14 cellular contexts compared by ENCODE assay signal in genomic region chr1:63698001-63698838, GRCh38.
DNase-seq lines count a peak whose midpoint lies in the region; ATAC-seq and TF ChIP-seq lines count a peak whose summit lies in the region.
"Had no signal": no experiment of that assay in that cellular context is flagged by ENCODE, and none has a peak within 500 bp of the region (broad histone marks: within the 10 kb centered on the region; RNA-seq: fewer than 3 reads in every experiment).

No MANE protein-coding gene starts in this region.

- TF ChIP-seq POLR2A in sigmoid colon (IDR thresholded peaks at IDR 0.05), result no peak

- H3K27me3 Mint-ChIP-seq in WTC11 (ENCODE audit: low read depth), result no peaks in the 10 kb centered on the region

- H3K27ac ChIP-seq in colonic mucosa (no peak overlapping the region), sigmoid colon (peak overlapping the region; percentile 51 to 85 (median 80))

- DNase-seq in Ammon's horn (ENCODE audit: low spot score), result peak; percentile 18
- DNase-seq in colonic mucosa, result peak; percentile 41
- DNase-seq in kidney tubule cell (ENCODE audit: low spot score), result peak; percentile 35
- peak; percentile 89 for DNase-seq in sigmoid colon
- no peak for DNase-seq in T-helper 2 cell
- no peak for DNase-seq in UCSD-AML1 (lab: John Stamatoyannopoulos, UW; ENCODE audit: unreplicated experiment)
- DNase-seq in WTC11 (ENCODE audit: low spot score), result no peak
- DNase-seq: activated CD4-positive, alpha-beta T cell treated with anti-CD3 and anti-CD28 coated beads, Interleukin-2, amount 50 U/mL, for 1 hour; activated gamma-delta T cell; DND-41; mesendoderm; NCI-H524; stimulated activated CD8-positive, alpha-beta memory T cell treated with anti-CD3 and anti-CD28 coated beads, Interleukin-4, amount 100 ng/mL, for 48 hours had no signal

- ATAC-seq in WTC11 (no peak), GM18519 (IDR thresholded peaks at IDR 0.05; ENCODE audit: low FRiP score, unreplicated experiment) (no peak)

- no peaks in the 10 kb centered on the region for H3K36me3 Mint-ChIP-seq in WTC11

- CTCF ChIA-PET in WTC11 (lab: Charles Lee), result no interaction called here

- intact Hi-C loops in colonic mucosa (cut with DNase I), result loop anchor here (10.0 kb wide), 2 partner anchors 77 to 217 kb away; partner anchors contain the start of gene ROR1
- intact Hi-C loops in sigmoid colon (cut with DNase I), result loop anchor here (5.0 kb wide), 3 partner anchors 174 to 344 kb away; no protein-coding TSS in a partner anchor

- H3K4me1 Mint-ChIP-seq in WTC11, result peaks cover 8% of the 10 kb centered on the region

- no peak overlapping the region for H3K9ac ChIP-seq in colonic mucosa (ENCODE audit: low read depth in 2 of 2, low read length in 2 of 2)

- H3K27me3 ChIP-seq in colonic mucosa, result no peaks in the 10 kb centered on the region
- H3K27me3 ChIP-seq in sigmoid colon, result no peaks in the 10 kb centered on the region

- H3K36me3 ChIP-seq in colonic mucosa, result no peaks in the 10 kb centered on the region
- H3K36me3 ChIP-seq in sigmoid colon, result no peaks in the 10 kb centered on the region

- H3K4me3 ChIP-seq in colonic mucosa (no peak overlapping the region), sigmoid colon (no peak overlapping the region)

- H3K4me1 ChIP-seq in colonic mucosa, result no peaks in the 10 kb centered on the region
- peaks cover 0 to 44% (median 32%) of the 10 kb centered on the region in 4 donors for H3K4me1 ChIP-seq in sigmoid colon

- H3K4me3 Mint-ChIP-seq in WTC11, result no peak overlapping the region

- POLR2A ChIA-PET in WTC11 (lab: Charles Lee), result no interaction called here

- no peak overlapping the region for H3K27ac Mint-ChIP-seq in WTC11

- H3K9me3 Mint-ChIP-seq in WTC11, result no peaks in the 10 kb centered on the region

- 37 to 73% methylated on average over 13 of the region's 13 CpGs for WGBS in sigmoid colon, 2 donors

- TF ChIP-seq EP300 in sigmoid colon (IDR thresholded peaks at IDR 0.05), result peak; percentile 49 to 89 (median 74)

- H3K9me3 ChIP-seq in colonic mucosa (no peaks in the 10 kb centered on the region), sigmoid colon (no peaks in the 10 kb centered on the region)

- no peak for TF ChIP-seq CTCF in colonic mucosa (IDR thresholded peaks at IDR 0.05)
- no peak for TF ChIP-seq CTCF in sigmoid colon (IDR thresholded peaks at IDR 0.05)
- TF ChIP-seq CTCF in WTC11 (IDR thresholded peaks at IDR 0.05), result no peak

TF ChIP-seq in WTC11, 78 proteins besides CTCF, POLR2A, EP300 and RAD21:
- TF ChIP-seq CREB1 (CRISPR knock-in tag; IDR thresholded peaks at IDR 0.05), result no peak
- TF ChIP-seq ZNF219 (CRISPR knock-in tag; IDR thresholded peaks at IDR 0.05; ENCODE audit: borderline replicate concordance), result no peak
- TF ChIP-seq MXD4 (CRISPR knock-in tag; IDR thresholded peaks at IDR 0.05; ENCODE audit: borderline replicate concordance), result no peak
- TF ChIP-seq TP53 (CRISPR knock-in tag; IDR thresholded peaks at IDR 0.05), result no peak
- no peak for TF ChIP-seq HMGA2 (CRISPR knock-in tag; IDR thresholded peaks at IDR 0.05)
- no peak for TF ChIP-seq ZNF263 (CRISPR knock-in tag; IDR thresholded peaks at IDR 0.05; ENCODE audit: low read depth)
- no peak for TF ChIP-seq RORB (CRISPR knock-in tag; IDR thresholded peaks at IDR 0.05)
- no peak for TF ChIP-seq RELA (CRISPR knock-in tag; IDR thresholded peaks at IDR 0.05; ENCODE audit: borderline replicate concordance)
- TF ChIP-seq GTF2I (CRISPR knock-in tag; conservative IDR thresholded peaks at IDR 0.05), result no peak
- no peak for TF ChIP-seq ZBTB21 (CRISPR knock-in tag; IDR thresholded peaks at IDR 0.05; ENCODE audit: borderline replicate concordance)
- no peak for TF ChIP-seq TEAD4 (CRISPR knock-in tag; IDR thresholded peaks at IDR 0.05)
- TF ChIP-seq MAX (CRISPR knock-in tag; IDR thresholded peaks at IDR 0.05), result no peak
- no peak for TF ChIP-seq SMAD4 (CRISPR knock-in tag; IDR thresholded peaks at IDR 0.05)
- TF ChIP-seq, protein P1, sequence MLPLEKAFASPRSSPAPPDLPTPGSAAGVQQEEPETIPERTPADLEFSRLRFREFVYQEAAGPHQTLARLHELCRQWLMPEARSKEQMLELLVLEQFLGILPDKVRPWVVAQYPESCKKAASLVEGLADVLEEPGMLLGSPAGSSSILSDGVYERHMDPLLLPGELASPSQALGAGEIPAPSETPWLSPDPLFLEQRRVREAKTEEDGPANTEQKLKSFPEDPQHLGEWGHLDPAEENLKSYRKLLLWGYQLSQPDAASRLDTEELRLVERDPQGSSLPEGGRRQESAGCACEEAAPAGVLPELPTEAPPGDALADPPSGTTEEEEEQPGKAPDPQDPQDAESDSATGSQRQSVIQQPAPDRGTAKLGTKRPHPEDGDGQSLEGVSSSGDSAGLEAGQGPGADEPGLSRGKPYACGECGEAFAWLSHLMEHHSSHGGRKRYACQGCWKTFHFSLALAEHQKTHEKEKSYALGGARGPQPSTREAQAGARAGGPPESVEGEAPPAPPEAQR (CRISPR knock-in tag; IDR thresholded peaks at IDR 0.05), result no peak
- TF ChIP-seq, protein P2, sequence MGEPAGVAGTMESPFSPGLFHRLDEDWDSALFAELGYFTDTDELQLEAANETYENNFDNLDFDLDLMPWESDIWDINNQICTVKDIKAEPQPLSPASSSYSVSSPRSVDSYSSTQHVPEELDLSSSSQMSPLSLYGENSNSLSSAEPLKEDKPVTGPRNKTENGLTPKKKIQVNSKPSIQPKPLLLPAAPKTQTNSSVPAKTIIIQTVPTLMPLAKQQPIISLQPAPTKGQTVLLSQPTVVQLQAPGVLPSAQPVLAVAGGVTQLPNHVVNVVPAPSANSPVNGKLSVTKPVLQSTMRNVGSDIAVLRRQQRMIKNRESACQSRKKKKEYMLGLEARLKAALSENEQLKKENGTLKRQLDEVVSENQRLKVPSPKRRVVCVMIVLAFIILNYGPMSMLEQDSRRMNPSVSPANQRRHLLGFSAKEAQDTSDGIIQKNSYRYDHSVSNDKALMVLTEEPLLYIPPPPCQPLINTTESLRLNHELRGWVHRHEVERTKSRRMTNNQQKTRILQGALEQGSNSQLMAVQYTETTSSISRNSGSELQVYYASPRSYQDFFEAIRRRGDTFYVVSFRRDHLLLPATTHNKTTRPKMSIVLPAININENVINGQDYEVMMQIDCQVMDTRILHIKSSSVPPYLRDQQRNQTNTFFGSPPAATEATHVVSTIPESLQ (CRISPR knock-in tag; IDR thresholded peaks at IDR 0.05), result no peak
- TF ChIP-seq ZNF121 (CRISPR knock-in tag; IDR thresholded peaks at IDR 0.05), result no peak
- TF ChIP-seq ZNF416 (CRISPR knock-in tag; IDR thresholded peaks at IDR 0.05), result no peak
- TF ChIP-seq ZNF425 (CRISPR knock-in tag; conservative IDR thresholded peaks at IDR 0.05), result no peak
TF ChIP-seq in WTC11: peak in this region for 0.

Comparison
In these comparisons a context has a peak if more than half of its experiments do, and no peak if none do; other contexts are left out.
1. DNase-seq: peak in Ammon's horn (single experiment), colonic mucosa (single experiment), kidney tubule cell (single experiment) and sigmoid colon (single experiment); none in T-helper 2 cell (0 of 5), UCSD-AML1 (single experiment) and WTC11 (single experiment).